In genomic region chr2:64233396-64233922, GRCh38 we compare ENCODE assay signal across 14 cellular contexts.
"Had no signal": no experiment of that assay in that cellular context is flagged by ENCODE, and none has a peak within 500 bp of the region (broad histone marks: within the 10 kb centered on the region; RNA-seq: fewer than 3 reads in every experiment).

No MANE protein-coding gene starts in this region.

- H3K27ac ChIP-seq: ascending aorta, left lung, prostate gland, SK-N-MC, testis had no signal

- H3K4me3 Mint-ChIP-seq: activated CD8-positive, alpha-beta T cell treated with anti-CD3 and anti-CD28 coated beads for 36 hours; activated naive CD4-positive, alpha-beta T cell treated with anti-CD3 and anti-CD28 coated beads for 36 hours; activated T-cell treated with anti-CD3 and anti-CD28 coated beads, Interleukin-2, amount 50 U/mL, for 24 hours; naive B cell; T-helper 2 cell treated with Interferon-gamma antibody and Interleukin-4, amounts not matched to agents 5 μg/mL and 100 μg/mL, for 36 hours had no signal

- H3K4me1 ChIP-seq: prostate gland had no signal

- ATAC-seq: activated CD8-positive, alpha-beta T cell treated with anti-CD3 and anti-CD28 coated beads for 36 hours; left lung; right cardiac atrium had no signal

- H3K9me3 Mint-ChIP-seq: activated CD8-positive, alpha-beta T cell treated with anti-CD3 and anti-CD28 coated beads for 36 hours; activated naive CD4-positive, alpha-beta T cell treated with anti-CD3 and anti-CD28 coated beads for 36 hours; activated T-cell treated with anti-CD3 and anti-CD28 coated beads, Interleukin-2, amount 50 U/mL, for 24 hours; T-helper 2 cell treated with Interferon-gamma antibody and Interleukin-4, amounts not matched to agents 5 μg/mL and 100 μg/mL, for 36 hours had no signal

- H3K27me3 ChIP-seq: ascending aorta, left lung, testis had no signal

- DNase-seq: activated CD4-positive, alpha-beta T cell treated with anti-CD3 and anti-CD28 coated beads for 4 hours; activated CD8-positive, alpha-beta T cell treated with anti-CD3 and anti-CD28 coated beads for 36 hours; activated naive CD4-positive, alpha-beta T cell treated with anti-CD3 and anti-CD28 coated beads for 36 hours; activated T-cell treated with anti-CD3 and anti-CD28 coated beads, Interleukin-2, amount 50 U/mL, for 24 hours; effector CD4-positive, alpha-beta T cell; foreskin melanocyte; left lung; naive B cell; right cardiac atrium; testis had no signal

- H3K9me3 ChIP-seq: ascending aorta, left lung, prostate gland, testis had no signal

- H3K27ac Mint-ChIP-seq: activated CD8-positive, alpha-beta T cell treated with anti-CD3 and anti-CD28 coated beads for 36 hours; activated naive CD4-positive, alpha-beta T cell treated with anti-CD3 and anti-CD28 coated beads for 36 hours; activated T-cell treated with anti-CD3 and anti-CD28 coated beads, Interleukin-2, amount 50 U/mL, for 24 hours; naive B cell; T-helper 2 cell treated with Interferon-gamma antibody and Interleukin-4, amounts not matched to agents 5 μg/mL and 100 μg/mL, for 36 hours had no signal

- H3K4me3 ChIP-seq: ascending aorta, left lung, prostate gland, SK-N-MC, testis had no signal

- H3K36me3 ChIP-seq: ascending aorta, left lung, prostate gland had no signal

- H3K27me3 Mint-ChIP-seq: naive B cell had no signal
